Comparison of ENCODE assay signal across 8 cellular contexts in the genomic region with DNA sequence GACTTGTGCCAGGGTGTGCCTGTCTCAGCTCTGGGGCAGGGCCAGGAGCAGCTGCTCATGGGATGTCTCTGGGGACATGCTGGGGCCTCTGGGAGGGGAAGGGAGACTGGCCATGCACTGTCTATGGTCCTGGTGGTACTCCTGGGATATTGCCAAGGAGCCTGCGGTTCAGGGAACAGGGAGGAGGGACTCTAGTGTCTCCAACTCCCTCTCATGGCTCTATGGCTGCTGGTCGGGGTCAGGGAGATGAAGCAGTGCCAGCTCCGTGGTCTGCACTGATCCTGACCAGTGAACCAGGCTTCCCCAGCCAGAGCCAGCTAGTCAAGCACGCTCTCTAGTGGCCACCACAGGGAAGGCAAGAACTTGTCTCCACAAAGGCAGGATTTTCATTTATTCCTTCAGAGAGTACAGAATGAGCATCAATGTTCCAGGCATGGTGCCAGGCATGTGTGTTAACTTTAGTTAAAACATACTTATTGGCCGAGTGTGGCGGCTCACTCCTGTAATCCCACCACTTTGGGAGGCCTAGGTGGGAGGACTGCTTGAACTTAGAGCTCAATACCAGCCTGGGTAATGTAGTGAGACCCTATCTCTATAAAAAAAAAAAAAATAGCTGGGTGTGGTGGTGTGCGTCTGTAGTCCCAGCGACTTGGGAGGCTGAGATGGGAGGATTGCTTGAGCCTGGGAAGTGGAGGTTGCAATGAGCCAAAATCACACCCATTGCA. TPM values are rescaled to one million over a fixed set of nuclear protein-coding genes. Genes with fewer than 3 reads are reported as not detected.
DNase-seq lines count a peak whose midpoint lies in the region; ATAC-seq and TF ChIP-seq lines count a peak whose summit lies in the region.

No MANE protein-coding gene starts in this region.

- no peak for ATAC-seq in GM18907 (IDR thresholded peaks at IDR 0.05; ENCODE audit: unreplicated experiment)

- H3K9me3 ChIP-seq in OCI-LY7 (ENCODE audit: low read length) (no peaks in the 10 kb centered on the region), stomach (no peaks in the 10 kb centered on the region)

- H3K79me2 ChIP-seq in KMS-11 (ENCODE audit: insufficient read depth, low read depth) (no peaks in the 10 kb centered on the region), OCI-LY7 (ENCODE audit: insufficient read depth, low read depth, low read length) (no peaks in the 10 kb centered on the region)

- TF ChIP-seq POLR2A in stomach (IDR thresholded peaks at IDR 0.05) = no peak

- H3K4me2 ChIP-seq in KMS-11 (no peak overlapping the region), OCI-LY7 (ENCODE audit: low read length) (no peak overlapping the region)

- H3K27ac ChIP-seq in KMS-11 = no peak overlapping the region
- H3K27ac ChIP-seq in OCI-LY7 (ENCODE audit: low read depth, low read length, poor library complexity, severe bottlenecking) = no peak overlapping the region
- peak overlapping the region in 1 of 5 donors; percentile 15 for H3K27ac ChIP-seq in stomach

- BruUV-seq in OCI-LY7 (replicated peaks; lab: Mats Ljungman, UMichigan) = no TSS peak

- 3 to 8% (median 5%) methylated on average over 6 to 8 of the region's 8 CpGs for WGBS in stomach, 5 donors

- no peak for TF ChIP-seq EP300 in stomach (IDR thresholded peaks at IDR 0.05)

- H2AFZ ChIP-seq in KMS-11 (ENCODE audit: low read depth) (peak overlapping the region; percentile 64; the same call in 1 of the 2 replicates), OCI-LY7 (ENCODE audit: low read length) (no peak overlapping the region)

- POLR2A ChIA-PET in OCI-LY7 (lab: Charles Lee) = interaction anchor here (0.7 to 1.5 kb wide), 4 partner anchors 25 to 67 kb away, joined by 3 to 5 read pairs (median 3); no protein-coding TSS in a partner anchor

- no peak overlapping the region for H3K9ac ChIP-seq in KMS-11

- no peaks in the 10 kb centered on the region for H3K9me2 ChIP-seq in OCI-LY7 (ENCODE audit: insufficient read depth, low read length)

- intact Hi-C loops in OCI-LY7 (cut with micrococcal nuclease; ENCODE audit: unreplicated experiment) (loop anchor here (1.0 to 5.0 kb wide), 4 partner anchors 48 to 150 kb away; no protein-coding TSS in a partner anchor), stomach (cut with DNase I; ENCODE audit: low total_unique reads) (loop anchor here (5.0 kb wide), 1 partner anchor 45 kb away; no protein-coding TSS in a partner anchor)

- H3K4me3 ChIP-seq in KMS-11 (IDR thresholded peaks at IDR 0.05; ENCODE audit: insufficient read depth, low read depth, low read length) = no peak overlapping the region
- H3K4me3 ChIP-seq in OCI-LY7 (ENCODE audit: low read depth, low read length, poor library complexity, severe bottlenecking) = no peak overlapping the region
- H3K4me3 ChIP-seq in stomach = no peak overlapping the region

- no peaks in the 10 kb centered on the region for H3K36me3 ChIP-seq in KMS-11 (ENCODE audit: insufficient read depth)
- H3K36me3 ChIP-seq in OCI-LY7 (ENCODE audit: insufficient read depth, low read length) = no peaks in the 10 kb centered on the region
- H3K36me3 ChIP-seq in stomach = no peaks in the 10 kb centered on the region

- DNase-seq in DMS 273 (lab: John Stamatoyannopoulos, UW; ENCODE audit: unreplicated experiment) (peak; percentile 86), OCI-LY7 (ENCODE audit: low spot score) (peak; percentile 78), epidermal melanocyte (ENCODE audit: insufficient read length, low spot score) (peak; percentile 86), myocyte (ENCODE audit: low read depth) (peak; percentile 96), stomach (peak; percentile 88)
- peak; percentile 78 for DNase-seq in activated CD8-positive, alpha-beta memory T cell treated with anti-CD3 and anti-CD28 coated beads, Interleukin-2, amount 50 U/mL, for 48 hours

- CTCF ChIA-PET in OCI-LY7 (lab: Charles Lee; ENCODE audit: unreplicated experiment) = interaction anchor here (1.5 to 2.5 kb wide), 2 partner anchors 48 to 134 kb away, joined by 15 to 26 read pairs; no protein-coding TSS in a partner anchor

- H4K20me1 ChIP-seq in KMS-11 (ENCODE audit: insufficient read depth) (no peaks in the 10 kb centered on the region), OCI-LY7 (ENCODE audit: insufficient read depth, low read length) (no peaks in the 10 kb centered on the region)

- TF ChIP-seq CTCF in KMS-11 (conservative IDR thresholded peaks at IDR 0.05; ENCODE audit: low read depth, low read length) (peak; percentile 87), OCI-LY7 (conservative IDR thresholded peaks at IDR 0.05; ENCODE audit: low read length) (peak; percentile 94), stomach (IDR thresholded peaks at IDR 0.05) (peak in 6 of 7 experiments; percentile 33 to 91 (median 85))

- H3K27me3 ChIP-seq in KMS-11 (ENCODE audit: insufficient read depth, low read depth) (no peaks in the 10 kb centered on the region), stomach (peaks cover 0 to 4% (median 0%) of the 10 kb centered on the region in 3 donors)

- H3K4me1 ChIP-seq in KMS-11 (ENCODE audit: low read depth, poor library complexity, severe bottlenecking) (peaks cover 32% of the 10 kb centered on the region), OCI-LY7 (ENCODE audit: insufficient read depth, low read length, poor library complexity, severe bottlenecking) (peaks cover 8% of the 10 kb centered on the region), stomach (peaks cover 7 to 29% (median 15%) of the 10 kb centered on the region in 4 donors)

RNA-seq across cellular contexts. Expression of gene BEST1, which starts 2.5 kb away (rescaled TPM):
- 1.5 and 3.1 TPM in 2 replicates for total RNA-seq in OCI-LY7 (2014; rRNA removed; shearing (Covaris generic))
- total RNA-seq in OCI-LY7 (2022) (1.9 and 3.3 TPM in 2 replicates), myocyte (1.7 and 1.8 TPM in 2 replicates), stomach (10 to 100 TPM in 2 of 5 donors, 1 to 10 TPM in 2, not detected in 1; 1.2 to 27.4 (median 6.6) TPM)
- 6.8 TPM for polyA plus RNA-seq in myocyte (2012)
- polyA plus RNA-seq in stomach = 1 to 10 TPM; 3.4 to 3.8 (median 3.7) TPM

RNA-seq across cellular contexts. Expression of gene FTH1, which starts 19.8 kb away (rescaled TPM):
- 143 and 153 TPM in 2 replicates for total RNA-seq in OCI-LY7 (2014; rRNA removed; shearing (Covaris generic))
- total RNA-seq in OCI-LY7 (2022) (185 and 245 TPM in 2 replicates), myocyte (436 and 518 TPM in 2 replicates), stomach (1,000 to 10,000 TPM in 4 of 5 donors, 100 to 1,000 TPM in 1; 703 to 2,177 (median 1,757) TPM)
- 11,787 TPM for polyA plus RNA-seq in myocyte (2012)
- polyA plus RNA-seq in stomach = 1,000 to 10,000 TPM; 4,996 to 8,523 (median 5,775) TPM

RNA-seq across cellular contexts. Expression of gene RAB3IL1, which starts 30.3 kb away (rescaled TPM):
- not detected in 2 replicates for total RNA-seq in OCI-LY7 (2014; rRNA removed; shearing (Covaris generic))
- total RNA-seq in OCI-LY7 (2022) = not detected in 2 replicates
- 3.0 and 4.3 TPM in 2 replicates for total RNA-seq in myocyte
- 8.1 TPM for polyA plus RNA-seq in myocyte (2012)
- 10 to 100 TPM in 2 of 5 donors, 1 to 10 TPM in 1, under 1 TPM in 1, not detected in 1; 0.58 to 12.8 (median 7.1) TPM for total RNA-seq in stomach
- 10 to 100 TPM in 2 of 3 donors, 1 to 10 TPM in 1; 5.3 to 13.3 (median 11.6) TPM for polyA plus RNA-seq in stomach

RNA-seq across cellular contexts. Expression of gene FADS3, which starts 56.3 kb away (rescaled TPM):
- total RNA-seq in OCI-LY7 (2014; rRNA removed; shearing (Covaris generic)) = 168 and 191 TPM in 2 replicates
- total RNA-seq in OCI-LY7 (2022) (103 and 143 TPM in 2 replicates), myocyte (310 and 645 TPM in 2 replicates), stomach (100 to 1,000 TPM in 1 of 5 donors, 10 to 100 TPM in 3, 1 to 10 TPM in 1; 2.6 to 140 (median 22.8) TPM)
- polyA plus RNA-seq in myocyte (2012) = 414 TPM
- 10 to 100 TPM in 1 of 3 donors, 1 to 10 TPM in 2; 7.5 to 23.3 (median 7.9) TPM for polyA plus RNA-seq in stomach
